1 cellular context compared by ENCODE assay signal in genomic region chr15:69607101-69607500, GRCh38.
TF ChIP-seq lines count a peak whose summit lies in the region.

No MANE protein-coding gene starts in this region.

TF ChIP-seq in GM23338, 12 proteins besides CTCF, POLR2A, EP300 and RAD21 (continued from another document):
- TF ChIP-seq ETS1 (IDR thresholded peaks at IDR 0.05) (no peak), JUNB (IDR thresholded peaks at IDR 0.05; ENCODE audit: unreplicated experiment) (no peak)
